13 cellular contexts compared by ENCODE assay signal in genomic region chr17:77214328-77214727, GRCh38.
"Had no signal": no experiment of that assay in that cellular context is flagged by ENCODE, and none has a peak within 500 bp of the region (broad histone marks: within the 10 kb centered on the region; RNA-seq: fewer than 3 reads in every experiment).

No MANE protein-coding gene starts in this region.

- DNase-seq: activated B cell treated with CpG ODN at 0.5 μM for 24 hours; activated effector memory CD4-positive, alpha-beta T cell treated with anti-CD3 and anti-CD28 coated beads, Interleukin-2, amount 50 U/mL, for 16 hours; activated T-cell treated with anti-CD3 and anti-CD28 coated beads, Interleukin-2, amount 50 U/mL, for 4 hours; kidney; left ventricle myocardium inferior; spleen had no signal

- ATAC-seq: activated T-cell treated with anti-CD3 and anti-CD28 coated beads, Interleukin-2, amount 50 U/mL, for 4 hours had no signal

- H3K27ac Mint-ChIP-seq: activated B cell treated with CpG ODN at 0.5 μM for 24 hours; activated CD8-positive, alpha-beta T cell treated with anti-CD3 and anti-CD28 coated beads for 36 hours; activated naive CD8-positive, alpha-beta T cell; memory B cell had no signal

- H3K27me3 ChIP-seq: brain microvascular endothelial cell, esophagus muscularis mucosa, spleen had no signal

- H3K9me3 ChIP-seq: esophagus muscularis mucosa, left ventricle myocardium inferior, mucosa of descending colon, spleen had no signal

- H3K27ac ChIP-seq: brain microvascular endothelial cell, esophagus muscularis mucosa had no signal

- H3K4me3 Mint-ChIP-seq: activated B cell treated with CpG ODN at 0.5 μM for 24 hours; activated CD8-positive, alpha-beta T cell treated with anti-CD3 and anti-CD28 coated beads for 36 hours; activated naive CD8-positive, alpha-beta T cell; activated T-cell treated with anti-CD3 and anti-CD28 coated beads, Interleukin-2, amount 50 U/mL, for 4 hours; memory B cell; naive thymus-derived CD4-positive, alpha-beta T cell had no signal

- H3K4me3 ChIP-seq: esophagus muscularis mucosa, mucosa of descending colon, spleen had no signal

- H3K27me3 Mint-ChIP-seq: activated B cell treated with CpG ODN at 0.5 μM for 24 hours; activated CD8-positive, alpha-beta T cell treated with anti-CD3 and anti-CD28 coated beads for 36 hours; activated naive CD8-positive, alpha-beta T cell; memory B cell; naive thymus-derived CD4-positive, alpha-beta T cell had no signal

- H3K9me3 Mint-ChIP-seq: activated B cell treated with CpG ODN at 0.5 μM for 24 hours; activated CD8-positive, alpha-beta T cell treated with anti-CD3 and anti-CD28 coated beads for 36 hours; activated T-cell treated with anti-CD3 and anti-CD28 coated beads, Interleukin-2, amount 50 U/mL, for 4 hours; memory B cell; naive thymus-derived CD4-positive, alpha-beta T cell had no signal
